ENCODE assay signal across 20 cellular contexts in the genomic region with DNA sequence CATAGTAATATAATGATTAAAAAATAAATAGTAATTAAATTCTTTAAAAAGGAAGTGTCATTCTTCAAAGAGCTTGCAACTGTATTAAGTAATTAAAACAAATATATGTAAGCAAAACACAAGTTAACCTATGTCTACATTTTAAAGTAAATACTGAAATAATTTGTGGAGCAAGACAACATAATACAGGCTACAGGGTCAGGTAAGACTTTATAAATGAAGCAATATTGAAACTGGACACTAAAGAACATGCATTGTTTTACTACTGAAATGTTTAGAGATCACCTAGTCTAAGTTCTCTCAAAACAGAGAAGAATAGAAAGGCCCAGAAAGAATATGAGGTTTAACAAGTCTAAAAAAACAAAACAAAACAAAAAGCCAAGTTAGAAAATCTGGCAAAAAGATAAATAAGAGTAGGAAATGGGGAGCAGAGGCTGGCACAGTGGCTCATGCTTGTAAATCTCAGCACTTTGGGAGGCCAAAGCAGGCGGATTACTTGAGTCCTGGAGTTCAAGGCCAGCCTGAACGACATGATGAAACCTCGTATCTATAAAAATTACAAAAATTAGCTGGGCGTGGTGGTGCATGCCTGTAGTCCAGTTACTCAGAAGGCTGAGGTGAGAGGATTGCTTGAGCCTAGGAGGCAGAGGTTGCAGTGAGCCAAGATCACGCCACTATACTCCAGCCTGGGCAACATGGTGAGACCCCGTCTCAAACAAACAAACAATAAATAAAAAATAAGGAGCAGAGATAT. TPM values are rescaled to one million over a fixed set of nuclear protein-coding genes. Genes with fewer than 3 reads are reported as not detected.
A peak's percentile ranks its signal among the peaks of the same experiment; 100 is the strongest.
DNase-seq lines count a peak whose midpoint lies in the region; FAIRE-seq and TF ChIP-seq lines count a peak whose summit lies in the region.
"Had no signal": no experiment of that assay in that cellular context is flagged by ENCODE, and none has a peak within 500 bp of the region (broad histone marks: within the 10 kb centered on the region; RNA-seq: fewer than 3 reads in every experiment).

No MANE protein-coding gene starts in this region.

- no peak for TF ChIP-seq CTCF in endothelial cell (IDR thresholded peaks at IDR 0.05; ENCODE audit: unreplicated experiment)
- TF ChIP-seq CTCF in neural crest cell (conservative IDR thresholded peaks at IDR 0.05), result no peak
- TF ChIP-seq CTCF in GM10266 (IDR thresholded peaks at IDR 0.05; ENCODE audit: control insufficient read depth, insufficient read depth, low read depth, missing control alignments), result no peak

- peak overlapping the region; percentile 59 for H3K27ac Mint-ChIP-seq in endothelial cell (ENCODE audit: unreplicated experiment)
- H3K27ac Mint-ChIP-seq in neural crest cell (ENCODE audit: unreplicated experiment), result peak overlapping the region; percentile 46

- peak; percentile 23 for DNase-seq in DMS53 (lab: John Stamatoyannopoulos, UW)
- no peak for DNase-seq in DMS53 treated with DMSO at 0.1 percent for 48 hours (lab: John Stamatoyannopoulos, UW; ENCODE audit: unreplicated experiment)
- DNase-seq in RCC 7860 (ENCODE audit: low spot score), result no peak
- no peak for DNase-seq in endothelial cell (ENCODE audit: low spot score)
- DNase-seq in neural crest cell (ENCODE audit: low read depth, low spot score), result no peak
- no peak for DNase-seq in NCI-H510A (lab: John Stamatoyannopoulos, UW)
- no peak for DNase-seq in GM10266 (ENCODE audit: extremely low spot score)
- no peak for DNase-seq in SW480 (ENCODE audit: low spot score)
- DNase-seq: activated CD4-positive, CD25-positive, alpha-beta regulatory T cell; activated effector memory CD4-positive, alpha-beta T cell treated with Interleukin-2 at 50 U/mL for 16 hours; BE2C; caudate nucleus; effector memory CD4-positive, alpha-beta T cell; head of caudate nucleus; NCI-H1436; NCI-H2171; sigmoid colon; stimulated activated CD4-positive, alpha-beta T cell treated with anti-CD3 and anti-CD28 coated beads, Interleukin-2, amount 100 ng/mL, for 24 hours had no signal

- H3K4me3 Mint-ChIP-seq in endothelial cell (ENCODE audit: unreplicated experiment), result no peak overlapping the region
- H3K4me3 Mint-ChIP-seq in neural crest cell, result no peak overlapping the region

- no peaks in the 10 kb centered on the region for H3K9me3 Mint-ChIP-seq in endothelial cell (ENCODE audit: unreplicated experiment)
- H3K9me3 Mint-ChIP-seq in neural crest cell, result peaks cover 4% of the 10 kb centered on the region

- H3K4me1 Mint-ChIP-seq in endothelial cell (ENCODE audit: unreplicated experiment), result peaks cover 12% of the 10 kb centered on the region
- H3K4me1 Mint-ChIP-seq in neural crest cell, result peaks cover 9% of the 10 kb centered on the region

- H3K27me3 Mint-ChIP-seq in endothelial cell (ENCODE audit: unreplicated experiment) (no peaks in the 10 kb centered on the region), neural crest cell (ENCODE audit: low read depth) (no peaks in the 10 kb centered on the region)

- FAIRE-seq in RCC 7860 (lab: Jason Lieb, UNC), result peak; percentile 12
- FAIRE-seq: H1, urothelium cell line had no signal

- H3K36me3 Mint-ChIP-seq in endothelial cell (ENCODE audit: low read depth, unreplicated experiment) (no peaks in the 10 kb centered on the region), neural crest cell (ENCODE audit: low read depth) (peaks cover 23% of the 10 kb centered on the region)

RNA-seq across cellular contexts. Expression of gene VPS54, which starts 34.4 kb away (rescaled TPM):
- total RNA-seq in endothelial cell (ENCODE audit: unreplicated experiment), result 13.6 TPM
- 26.8 and 27.1 TPM in 2 replicates for total RNA-seq in neural crest cell
